In the genomic region with DNA sequence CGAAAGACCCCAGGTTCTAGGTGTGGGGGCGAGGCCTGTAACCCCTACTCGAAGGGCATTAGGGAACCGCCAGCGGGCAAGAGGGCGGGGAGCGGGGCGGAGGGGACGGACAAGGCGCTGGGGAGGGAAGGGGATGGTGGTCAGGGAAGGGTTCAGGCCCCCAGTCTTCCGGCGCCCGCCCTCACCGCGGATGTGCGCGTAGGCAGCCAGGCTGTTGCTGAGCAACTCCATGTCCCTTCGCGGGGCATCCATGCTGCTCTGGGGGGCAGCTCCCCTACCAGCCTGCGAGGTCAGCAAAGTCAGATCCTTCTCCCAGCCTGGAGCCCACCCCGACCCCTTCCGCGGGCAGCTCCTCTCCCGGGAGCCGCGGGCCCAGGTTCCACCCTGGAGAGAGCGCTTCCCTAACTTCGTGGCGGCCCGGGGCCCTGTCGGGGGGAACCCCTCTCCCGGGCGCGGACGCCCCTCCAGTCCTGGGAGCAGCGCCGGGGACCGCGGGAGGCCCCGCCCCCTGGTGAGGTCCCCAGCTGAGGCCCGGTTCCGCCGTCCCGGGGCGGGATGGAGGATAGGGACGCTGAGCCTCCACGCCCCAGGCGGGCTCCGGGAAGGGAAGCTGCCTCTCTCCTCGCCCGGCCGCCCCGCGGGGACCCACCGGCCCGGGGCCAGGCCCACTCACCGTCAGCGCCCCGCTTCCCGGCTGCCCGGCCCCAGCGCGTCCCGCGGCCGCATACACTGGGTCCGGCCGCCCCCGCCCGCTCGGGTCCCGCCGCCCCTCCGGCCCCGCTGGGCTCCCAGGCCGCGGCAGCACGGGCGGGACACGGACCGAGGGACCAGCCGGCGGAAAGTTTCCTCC, we compare ENCODE assay signal across 8 cellular contexts. TPM values are rescaled to one million over a fixed set of nuclear protein-coding genes. Genes with fewer than 3 reads are reported as not detected.
A peak's percentile ranks its signal among the peaks of the same experiment; 100 is the strongest.
DNase-seq lines count a peak whose midpoint lies in the region; ATAC-seq and TF ChIP-seq lines count a peak whose summit lies in the region.

No MANE protein-coding gene starts in this region.

- TF ChIP-seq CTCF in GM20000 (IDR thresholded peaks at IDR 0.05; ENCODE audit: extremely low read depth, missing control alignments) (no peak), SK-N-SH (IDR thresholded peaks at IDR 0.05) (no peak), chondrocyte (IDR thresholded peaks at IDR 0.05) (no peak)

- peak; percentile 31 for ATAC-seq in left lobe of liver
- no peak for ATAC-seq in GM19023 (IDR thresholded peaks at IDR 0.05; ENCODE audit: unreplicated experiment)

- H3K79me2 ChIP-seq in ACC112 (ENCODE audit: control insufficient read depth, insufficient read depth, low read length, unreplicated experiment): peaks cover 4% of the 10 kb centered on the region
- H3K79me2 ChIP-seq in SK-N-SH (ENCODE audit: insufficient read depth): peaks cover 18% of the 10 kb centered on the region; the same call in 1 of the 2 replicates

- no peak for TF ChIP-seq RAD21 in SK-N-SH (IDR thresholded peaks at IDR 0.05; ENCODE audit: low read length)

- peak overlapping the region; percentile 85 for H3K27ac Mint-ChIP-seq in chondrocyte (ENCODE audit: unreplicated experiment)
- H3K27ac Mint-ChIP-seq in stimulated activated naive CD8-positive, alpha-beta T cell treated with anti-CD3 and anti-CD28 coated beads, Interleukin-15, Interleukin-2, amounts not matched to agents 100 ng/mL and 50 ng/mL, for 24 hours: no peak overlapping the region

- H3K27me3 ChIP-seq in ACC112 (ENCODE audit: insufficient read depth, low read length) (no peaks in the 10 kb centered on the region), SK-N-SH (ENCODE audit: insufficient read depth) (no peaks in the 10 kb centered on the region)

- CTCF ChIA-PET in SK-N-SH (lab: Yijun Ruan, JAX): interaction anchor here (0.5 to 5.7 kb wide), 11 partner anchors 16 to 173 kb away, joined by 3 to 29 read pairs (median 5); a partner anchor contains a TSS

- peaks cover 42% of the 10 kb centered on the region for H3K4me1 Mint-ChIP-seq in chondrocyte (ENCODE audit: low read depth)
- H3K4me1 Mint-ChIP-seq in stimulated activated naive CD8-positive, alpha-beta T cell treated with anti-CD3 and anti-CD28 coated beads, Interleukin-15, Interleukin-2, amounts not matched to agents 100 ng/mL and 50 ng/mL, for 24 hours (ENCODE audit: low read depth): peaks cover 33% of the 10 kb centered on the region

- H3K9me3 Mint-ChIP-seq in chondrocyte (ENCODE audit: low read depth): no peaks in the 10 kb centered on the region
- no peaks in the 10 kb centered on the region for H3K9me3 Mint-ChIP-seq in stimulated activated naive CD8-positive, alpha-beta T cell treated with anti-CD3 and anti-CD28 coated beads, Interleukin-15, Interleukin-2, amounts not matched to agents 100 ng/mL and 50 ng/mL, for 24 hours

- H3K9me2 ChIP-seq in SK-N-SH: no peaks in the 10 kb centered on the region

- peak overlapping the region; percentile 26 for H2AFZ ChIP-seq in ACC112 (ENCODE audit: low read length, unreplicated experiment)
- H2AFZ ChIP-seq in SK-N-SH (ENCODE audit: low read depth): no peak overlapping the region

- H3K27ac ChIP-seq in ACC112 (ENCODE audit: low read depth, low read length) (peak overlapping the region; percentile 88), SK-N-SH (ENCODE audit: low read depth in 2 of 2, low read length in 1 of 2) (peak overlapping the region; percentile 47 to 70; a peak in 3 of 4 replicates)

- H3K4me3 ChIP-seq in ACC112 (ENCODE audit: low read depth, low read length) (peak overlapping the region; percentile 95), SK-N-SH (ENCODE audit: low read depth in 2 of 2, low read length in 1 of 2) (peak overlapping the region; percentile 78)

- H3K4me2 ChIP-seq in SK-N-SH: peak overlapping the region; percentile 90

- 87% methylated on average over 17 of the region's 83 CpGs for WGBS in SK-N-SH (ENCODE audit: low lambda C conversion rate)

- peak; percentile 83 for DNase-seq in GM20000 (ENCODE audit: low spot score)
- peak; percentile 81 for DNase-seq in SK-N-SH
- DNase-seq in chondrocyte (ENCODE audit: low spot score): no peak
- DNase-seq in left lobe of liver (ENCODE audit: low spot score): no peak
- DNase-seq in DMS79 treated with DMSO at 0.1 percent for 48 hours (lab: John Stamatoyannopoulos, UW): no peak

- H3K9me3 ChIP-seq in SK-N-SH: no peaks in the 10 kb centered on the region

- H3F3A ChIP-seq in SK-N-SH (replicated peaks; ENCODE audit: insufficient read depth): peaks cover 5% of the 10 kb centered on the region

- POLR2A ChIA-PET in SK-N-SH (lab: Yijun Ruan, JAX): interaction anchor here (1.1 to 1.2 kb wide), 2 partner anchors 16 to 43 kb away, joined by 3 to 4 read pairs; a partner anchor contains a TSS

- no peaks in the 10 kb centered on the region for H3K27me3 Mint-ChIP-seq in chondrocyte (ENCODE audit: low read depth)
- H3K27me3 Mint-ChIP-seq in stimulated activated naive CD8-positive, alpha-beta T cell treated with anti-CD3 and anti-CD28 coated beads, Interleukin-15, Interleukin-2, amounts not matched to agents 100 ng/mL and 50 ng/mL, for 24 hours: peaks cover 18% of the 10 kb centered on the region

- H4K20me1 ChIP-seq in SK-N-SH (ENCODE audit: insufficient read depth): 0 out of 2 replicates have a peak, but pooled peaks cover 3% of the 10 kb centered on the region

- H3K36me3 ChIP-seq in ACC112 (ENCODE audit: insufficient read depth, low read length): no peaks in the 10 kb centered on the region
- peaks cover 0 to 6% of the 10 kb centered on the region in 2 experiments for H3K36me3 ChIP-seq in SK-N-SH (replicated peaks in 1 of 2; ENCODE audit: control insufficient read depth in 1 of 2, insufficient read depth in 2 of 2, low read length in 1 of 2)

- H3K4me3 Mint-ChIP-seq in chondrocyte (ENCODE audit: unreplicated experiment): peak overlapping the region; percentile 77
- H3K4me3 Mint-ChIP-seq in stimulated activated naive CD8-positive, alpha-beta T cell treated with anti-CD3 and anti-CD28 coated beads, Interleukin-15, Interleukin-2, amounts not matched to agents 100 ng/mL and 50 ng/mL, for 24 hours: peak overlapping the region; percentile 78

- H3K9ac ChIP-seq in SK-N-SH: peak overlapping the region; percentile 83

- no peak for TF ChIP-seq EP300 in SK-N-SH (IDR thresholded peaks at IDR 0.05; ENCODE audit: borderline replicate concordance in 1 of 2, low read depth in 1 of 2, low read length in 1 of 2)

- H3K4me1 ChIP-seq in ACC112 (ENCODE audit: control insufficient read depth, insufficient read depth, low read length, unreplicated experiment): peaks cover 26% of the 10 kb centered on the region
- H3K4me1 ChIP-seq in SK-N-SH (ENCODE audit: control insufficient read depth in 1 of 2, insufficient read depth in 2 of 2, low read depth in 1 of 2, low read length in 1 of 2): peaks cover 9 to 24% of the 10 kb centered on the region in 2 experiments; a peak in 1 of 4 replicates

- H3K36me3 Mint-ChIP-seq in chondrocyte (ENCODE audit: low read depth): peaks cover 5% of the 10 kb centered on the region
- peaks cover 4% of the 10 kb centered on the region for H3K36me3 Mint-ChIP-seq in stimulated activated naive CD8-positive, alpha-beta T cell treated with anti-CD3 and anti-CD28 coated beads, Interleukin-15, Interleukin-2, amounts not matched to agents 100 ng/mL and 50 ng/mL, for 24 hours (ENCODE audit: low read depth)

TF ChIP-seq in SK-N-SH, 30 proteins besides CTCF, POLR2A, EP300 and RAD21 (continues in another document):
- TF ChIP-seq, protein P1, sequence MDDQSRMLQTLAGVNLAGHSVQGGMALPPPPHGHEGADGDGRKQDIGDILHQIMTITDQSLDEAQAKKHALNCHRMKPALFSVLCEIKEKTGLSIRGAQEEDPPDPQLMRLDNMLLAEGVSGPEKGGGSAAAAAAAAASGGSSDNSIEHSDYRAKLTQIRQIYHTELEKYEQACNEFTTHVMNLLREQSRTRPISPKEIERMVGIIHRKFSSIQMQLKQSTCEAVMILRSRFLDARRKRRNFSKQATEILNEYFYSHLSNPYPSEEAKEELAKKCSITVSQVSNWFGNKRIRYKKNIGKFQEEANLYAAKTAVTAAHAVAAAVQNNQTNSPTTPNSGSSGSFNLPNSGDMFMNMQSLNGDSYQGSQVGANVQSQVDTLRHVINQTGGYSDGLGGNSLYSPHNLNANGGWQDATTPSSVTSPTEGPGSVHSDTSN (IDR thresholded peaks at IDR 0.05): no peak
- TF ChIP-seq, protein P2, sequence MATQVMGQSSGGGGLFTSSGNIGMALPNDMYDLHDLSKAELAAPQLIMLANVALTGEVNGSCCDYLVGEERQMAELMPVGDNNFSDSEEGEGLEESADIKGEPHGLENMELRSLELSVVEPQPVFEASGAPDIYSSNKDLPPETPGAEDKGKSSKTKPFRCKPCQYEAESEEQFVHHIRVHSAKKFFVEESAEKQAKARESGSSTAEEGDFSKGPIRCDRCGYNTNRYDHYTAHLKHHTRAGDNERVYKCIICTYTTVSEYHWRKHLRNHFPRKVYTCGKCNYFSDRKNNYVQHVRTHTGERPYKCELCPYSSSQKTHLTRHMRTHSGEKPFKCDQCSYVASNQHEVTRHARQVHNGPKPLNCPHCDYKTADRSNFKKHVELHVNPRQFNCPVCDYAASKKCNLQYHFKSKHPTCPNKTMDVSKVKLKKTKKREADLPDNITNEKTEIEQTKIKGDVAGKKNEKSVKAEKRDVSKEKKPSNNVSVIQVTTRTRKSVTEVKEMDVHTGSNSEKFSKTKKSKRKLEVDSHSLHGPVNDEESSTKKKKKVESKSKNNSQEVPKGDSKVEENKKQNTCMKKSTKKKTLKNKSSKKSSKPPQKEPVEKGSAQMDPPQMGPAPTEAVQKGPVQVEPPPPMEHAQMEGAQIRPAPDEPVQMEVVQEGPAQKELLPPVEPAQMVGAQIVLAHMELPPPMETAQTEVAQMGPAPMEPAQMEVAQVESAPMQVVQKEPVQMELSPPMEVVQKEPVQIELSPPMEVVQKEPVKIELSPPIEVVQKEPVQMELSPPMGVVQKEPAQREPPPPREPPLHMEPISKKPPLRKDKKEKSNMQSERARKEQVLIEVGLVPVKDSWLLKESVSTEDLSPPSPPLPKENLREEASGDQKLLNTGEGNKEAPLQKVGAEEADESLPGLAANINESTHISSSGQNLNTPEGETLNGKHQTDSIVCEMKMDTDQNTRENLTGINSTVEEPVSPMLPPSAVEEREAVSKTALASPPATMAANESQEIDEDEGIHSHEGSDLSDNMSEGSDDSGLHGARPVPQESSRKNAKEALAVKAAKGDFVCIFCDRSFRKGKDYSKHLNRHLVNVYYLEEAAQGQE (IDR thresholded peaks at IDR 0.05; ENCODE audit: low read depth, low read length): no peak
- TF ChIP-seq TAF1 (IDR thresholded peaks at IDR 0.05; ENCODE audit: borderline replicate concordance, low read depth, low read length): no peak

RNA-seq across cellular contexts. Expression of a gene that starts 0.4 kb away (rescaled TPM):
- 34.1 and 38.9 TPM in 2 replicates for polyA plus RNA-seq in SK-N-SH (2012; rRNA removed)
- 18.8 and 34.7 TPM in 2 replicates for polyA plus RNA-seq in SK-N-SH (2012; cell fraction: cytosol; rRNA removed)
- 15.4 and 32.2 TPM in 2 replicates for polyA plus RNA-seq in SK-N-SH (2012; cell fraction: nucleus; rRNA removed)
- total RNA-seq in chondrocyte (55.7 to 88.4 TPM (median 85.2 TPM) in 3 replicates), left lobe of liver (4.8 TPM)

RNA-seq across cellular contexts. Expression of a gene that starts 16.8 kb away (rescaled TPM):
- polyA plus RNA-seq in SK-N-SH (2012; rRNA removed): 1.6 and 1.8 TPM in 2 replicates
- polyA plus RNA-seq in SK-N-SH (2012; cell fraction: cytosol; rRNA removed): 0.18 and 0.41 TPM in 2 replicates
- 11.4 and 16.6 TPM in 2 replicates for polyA plus RNA-seq in SK-N-SH (2012; cell fraction: nucleus; rRNA removed)
- total RNA-seq in chondrocyte (9.4 to 15.0 TPM (median 10.8 TPM) in 3 replicates), left lobe of liver (1.5 TPM)

Comparison
In these comparisons a context has a peak if more than half of its experiments do, and no peak if none do; other contexts are left out.
1. DNase-seq: peak in GM20000 (single experiment) and SK-N-SH (single experiment); none in chondrocyte (single experiment), left lobe of liver (single experiment) and DMS79 treated with DMSO at 0.1 percent for 48 hours (single experiment).